ENCODE assay signal across 1 cellular context in genomic region chr17:4790705-4791088, GRCh38.
TF ChIP-seq lines count a peak whose summit lies in the region.

No MANE protein-coding gene starts in this region.

TF ChIP-seq in liver, 16 proteins besides CTCF, POLR2A, EP300 and RAD21 (continued from another document):
- TF ChIP-seq ZBTB33 (IDR thresholded peaks at IDR 0.05) (no peak), HNF4A (conservative IDR thresholded peaks at IDR 0.05) (no peak), HNF4G (IDR thresholded peaks at IDR 0.05) (no peak), YY1 (IDR thresholded peaks at IDR 0.05) (no peak), ATF3 (IDR thresholded peaks at IDR 0.05) (no peak), FOXA1 (IDR thresholded peaks at IDR 0.05) (no peak), NR2F2 (IDR thresholded peaks at IDR 0.05) (no peak), SP1 (IDR thresholded peaks at IDR 0.05) (no peak), TAF1 (conservative IDR thresholded peaks at IDR 0.05) (no peak)
